ENCODE assay signal across 1 cellular context in the genomic region with DNA sequence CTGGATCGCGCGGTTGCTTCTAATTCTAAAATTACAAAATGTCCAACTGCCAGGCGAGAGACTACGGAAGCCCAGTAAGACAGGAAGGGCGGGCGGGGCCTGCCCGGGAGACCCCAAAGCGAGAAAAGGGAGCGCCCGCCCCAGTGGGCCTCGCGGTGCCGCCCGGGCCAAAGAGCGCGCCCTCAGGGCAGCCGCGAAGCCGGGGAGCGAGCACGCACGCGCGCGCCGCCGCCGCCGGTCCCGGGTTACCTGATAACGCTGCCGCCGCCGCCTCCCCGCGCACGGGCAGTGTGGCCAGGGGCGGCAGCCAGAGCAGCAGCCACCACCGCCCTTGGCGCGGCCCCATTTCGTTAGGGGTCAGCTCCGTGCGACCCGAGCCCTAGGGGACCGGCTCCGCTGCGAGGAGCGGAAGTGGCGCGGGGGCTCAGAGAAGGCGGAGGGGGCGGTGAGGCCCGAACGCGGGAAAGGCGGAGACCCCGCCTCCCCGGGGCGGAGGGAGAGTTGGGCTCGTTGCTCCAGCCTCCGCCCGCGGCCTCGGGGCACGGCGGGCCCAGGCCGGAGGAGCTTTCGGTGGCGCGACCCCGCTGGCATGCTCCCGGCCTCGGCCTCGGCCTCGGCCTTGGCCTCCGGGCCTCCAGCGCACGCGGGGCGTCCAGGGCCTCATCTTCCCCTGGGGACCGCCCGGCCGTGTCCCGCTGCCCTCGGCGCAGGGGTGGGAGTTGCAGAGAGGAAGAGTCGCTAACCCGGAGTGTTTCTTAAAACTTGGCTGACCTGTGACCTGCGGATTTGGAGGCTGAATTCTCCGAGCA.
TF ChIP-seq lines count a peak whose summit lies in the region.

A gene with protein sequence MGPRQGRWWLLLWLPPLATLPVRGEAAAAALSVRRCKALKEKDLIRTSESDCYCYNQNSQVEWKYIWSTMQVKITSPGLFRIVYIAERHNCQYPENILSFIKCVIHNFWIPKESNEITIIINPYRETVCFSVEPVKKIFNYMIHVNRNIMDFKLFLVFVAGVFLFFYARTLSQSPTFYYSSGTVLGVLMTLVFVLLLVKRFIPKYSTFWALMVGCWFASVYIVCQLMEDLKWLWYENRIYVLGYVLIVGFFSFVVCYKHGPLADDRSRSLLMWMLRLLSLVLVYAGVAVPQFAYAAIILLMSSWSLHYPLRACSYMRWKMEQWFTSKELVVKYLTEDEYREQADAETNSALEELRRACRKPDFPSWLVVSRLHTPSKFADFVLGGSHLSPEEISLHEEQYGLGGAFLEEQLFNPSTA (minus strand): TSS at position 413 of the 809 bp plus-strand sequence. CDS start 67 bp downstream, at position 346.

TF ChIP-seq in HEK293, 187 proteins besides CTCF, POLR2A, EP300 and RAD21 (continued from another document):
- TF ChIP-seq, protein P1, sequence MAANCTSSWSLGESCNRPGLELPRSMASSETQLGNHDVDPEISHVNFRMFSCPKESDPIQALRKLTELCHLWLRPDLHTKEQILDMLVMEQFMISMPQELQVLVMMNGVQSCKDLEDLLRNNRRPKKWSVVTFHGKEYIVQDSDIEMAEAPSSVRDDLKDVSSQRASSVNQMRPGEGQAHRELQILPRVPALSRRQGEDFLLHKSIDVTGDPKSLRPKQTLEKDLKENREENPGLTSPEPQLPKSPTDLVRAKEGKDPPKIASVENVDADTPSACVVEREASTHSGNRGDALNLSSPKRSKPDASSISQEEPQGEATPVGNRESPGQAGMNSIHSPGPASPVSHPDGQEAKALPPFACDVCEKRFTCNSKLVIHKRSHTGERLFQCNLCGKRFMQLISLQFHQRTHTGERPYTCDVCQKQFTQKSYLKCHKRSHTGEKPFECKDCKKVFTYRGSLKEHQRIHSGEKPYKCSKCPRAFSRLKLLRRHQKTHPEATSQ (tag by site-specific recombination; IDR thresholded peaks at IDR 0.05), result 0 out of 2 replicates have a peak, but pooled peaks have one; percentile 56
- TF ChIP-seq ZFHX2 (tag by site-specific recombination; conservative IDR thresholded peaks at IDR 0.05) (peak; percentile 93), REPIN1 (tag by site-specific recombination; IDR thresholded peaks at IDR 0.05; ENCODE audit: low read depth) (no peak), ZNF433 (tag by site-specific recombination; IDR thresholded peaks at IDR 0.05; ENCODE audit: low read depth) (no peak), ZNF311 (tag by site-specific recombination; IDR thresholded peaks at IDR 0.05; ENCODE audit: borderline replicate concordance) (no peak), MYNN (tag by site-specific recombination; IDR thresholded peaks at IDR 0.05; ENCODE audit: borderline replicate concordance) (no peak), KLF10 (tag by site-specific recombination; IDR thresholded peaks at IDR 0.05) (peak; percentile 37; the same call in 1 of the 2 replicates), KLF7 (tag by site-specific recombination; IDR thresholded peaks at IDR 0.05; ENCODE audit: borderline replicate concordance) (peak; percentile 67; the same call in 1 of the 2 replicates), GLIS2 (tag by site-specific recombination; IDR thresholded peaks at IDR 0.05) (peak; percentile 90), SP3 (tag by site-specific recombination; IDR thresholded peaks at IDR 0.05) (peak; percentile 80), ZNF626 (tag by site-specific recombination; IDR thresholded peaks at IDR 0.05) (peak; percentile 28; the same call in 1 of the 2 replicates), KLF8 (tag by site-specific recombination; IDR thresholded peaks at IDR 0.05) (peak; percentile 65; the same call in 1 of the 2 replicates)
- TF ChIP-seq, protein P2, sequence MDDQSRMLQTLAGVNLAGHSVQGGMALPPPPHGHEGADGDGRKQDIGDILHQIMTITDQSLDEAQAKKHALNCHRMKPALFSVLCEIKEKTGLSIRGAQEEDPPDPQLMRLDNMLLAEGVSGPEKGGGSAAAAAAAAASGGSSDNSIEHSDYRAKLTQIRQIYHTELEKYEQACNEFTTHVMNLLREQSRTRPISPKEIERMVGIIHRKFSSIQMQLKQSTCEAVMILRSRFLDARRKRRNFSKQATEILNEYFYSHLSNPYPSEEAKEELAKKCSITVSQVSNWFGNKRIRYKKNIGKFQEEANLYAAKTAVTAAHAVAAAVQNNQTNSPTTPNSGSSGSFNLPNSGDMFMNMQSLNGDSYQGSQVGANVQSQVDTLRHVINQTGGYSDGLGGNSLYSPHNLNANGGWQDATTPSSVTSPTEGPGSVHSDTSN (CRISPR knock-in tag; IDR thresholded peaks at IDR 0.05), result peak; percentile 82
- TF ChIP-seq, protein P3, sequence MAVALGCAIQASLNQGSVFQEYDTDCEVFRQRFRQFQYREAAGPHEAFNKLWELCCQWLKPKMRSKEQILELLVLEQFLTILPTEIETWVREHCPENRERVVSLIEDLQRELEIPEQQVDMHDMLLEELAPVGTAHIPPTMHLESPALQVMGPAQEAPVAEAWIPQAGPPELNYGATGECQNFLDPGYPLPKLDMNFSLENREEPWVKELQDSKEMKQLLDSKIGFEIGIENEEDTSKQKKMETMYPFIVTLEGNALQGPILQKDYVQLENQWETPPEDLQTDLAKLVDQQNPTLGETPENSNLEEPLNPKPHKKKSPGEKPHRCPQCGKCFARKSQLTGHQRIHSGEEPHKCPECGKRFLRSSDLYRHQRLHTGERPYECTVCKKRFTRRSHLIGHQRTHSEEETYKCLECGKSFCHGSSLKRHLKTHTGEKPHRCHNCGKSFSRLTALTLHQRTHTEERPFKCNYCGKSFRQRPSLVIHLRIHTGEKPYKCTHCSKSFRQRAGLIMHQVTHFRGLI (tag by site-specific recombination; IDR thresholded peaks at IDR 0.05), result peak; percentile 78
- TF ChIP-seq, protein P4, sequence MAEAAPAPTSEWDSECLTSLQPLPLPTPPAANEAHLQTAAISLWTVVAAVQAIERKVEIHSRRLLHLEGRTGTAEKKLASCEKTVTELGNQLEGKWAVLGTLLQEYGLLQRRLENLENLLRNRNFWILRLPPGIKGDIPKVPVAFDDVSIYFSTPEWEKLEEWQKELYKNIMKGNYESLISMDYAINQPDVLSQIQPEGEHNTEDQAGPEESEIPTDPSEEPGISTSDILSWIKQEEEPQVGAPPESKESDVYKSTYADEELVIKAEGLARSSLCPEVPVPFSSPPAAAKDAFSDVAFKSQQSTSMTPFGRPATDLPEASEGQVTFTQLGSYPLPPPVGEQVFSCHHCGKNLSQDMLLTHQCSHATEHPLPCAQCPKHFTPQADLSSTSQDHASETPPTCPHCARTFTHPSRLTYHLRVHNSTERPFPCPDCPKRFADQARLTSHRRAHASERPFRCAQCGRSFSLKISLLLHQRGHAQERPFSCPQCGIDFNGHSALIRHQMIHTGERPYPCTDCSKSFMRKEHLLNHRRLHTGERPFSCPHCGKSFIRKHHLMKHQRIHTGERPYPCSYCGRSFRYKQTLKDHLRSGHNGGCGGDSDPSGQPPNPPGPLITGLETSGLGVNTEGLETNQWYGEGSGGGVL (tag by site-specific recombination; IDR thresholded peaks at IDR 0.05), result peak; percentile 74
